Comparison of ENCODE assay signal across 1 cellular context in the genomic region with DNA sequence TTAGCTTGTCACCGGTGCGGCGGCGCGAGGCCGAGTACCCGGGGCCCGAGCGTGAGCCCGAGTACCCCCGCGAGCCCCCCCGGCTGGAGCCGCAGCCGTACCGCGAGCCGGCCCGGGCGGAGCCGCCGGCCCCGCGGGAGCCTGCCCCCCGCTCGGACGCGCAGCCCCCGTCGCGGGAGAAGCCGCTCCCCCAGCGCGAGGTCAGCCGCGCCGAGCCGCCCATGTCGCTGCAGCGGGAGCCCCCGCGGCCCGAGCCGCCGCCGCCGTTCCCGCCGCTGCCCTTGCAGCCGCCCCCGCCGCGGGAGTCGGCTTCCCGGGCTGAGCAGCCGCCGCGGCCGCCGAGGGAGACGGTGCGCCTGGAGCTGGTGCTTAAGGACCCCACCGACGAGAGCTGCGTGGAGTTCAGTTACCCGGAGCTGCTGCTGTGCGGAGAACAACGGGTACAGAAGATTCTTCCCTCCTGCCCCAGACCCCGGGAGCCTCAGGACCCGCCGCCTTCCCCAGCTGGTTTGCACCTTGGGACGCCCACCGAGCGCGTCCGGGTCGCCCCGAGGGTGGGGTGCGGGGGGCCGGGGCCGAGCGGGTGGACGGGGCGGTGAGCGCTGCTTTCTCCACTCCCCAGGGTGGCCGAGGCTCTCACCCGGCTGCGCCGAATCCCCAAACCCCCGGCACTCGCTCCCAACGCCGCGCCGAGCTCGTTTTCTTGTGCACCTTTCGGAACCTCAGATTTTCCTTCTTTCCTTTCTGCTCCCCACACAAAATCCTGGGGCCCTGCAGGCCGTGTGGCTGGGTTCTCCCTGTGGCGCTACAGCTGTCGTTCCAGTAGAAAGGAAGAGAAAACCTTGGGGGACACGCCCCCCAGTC.
TF ChIP-seq lines count a peak whose summit lies in the region.

No MANE protein-coding gene starts in this region.

TF ChIP-seq in K562, 482 proteins besides CTCF, POLR2A, EP300 and RAD21 (continued from another document and continues in another):
- TF ChIP-seq, protein P1, sequence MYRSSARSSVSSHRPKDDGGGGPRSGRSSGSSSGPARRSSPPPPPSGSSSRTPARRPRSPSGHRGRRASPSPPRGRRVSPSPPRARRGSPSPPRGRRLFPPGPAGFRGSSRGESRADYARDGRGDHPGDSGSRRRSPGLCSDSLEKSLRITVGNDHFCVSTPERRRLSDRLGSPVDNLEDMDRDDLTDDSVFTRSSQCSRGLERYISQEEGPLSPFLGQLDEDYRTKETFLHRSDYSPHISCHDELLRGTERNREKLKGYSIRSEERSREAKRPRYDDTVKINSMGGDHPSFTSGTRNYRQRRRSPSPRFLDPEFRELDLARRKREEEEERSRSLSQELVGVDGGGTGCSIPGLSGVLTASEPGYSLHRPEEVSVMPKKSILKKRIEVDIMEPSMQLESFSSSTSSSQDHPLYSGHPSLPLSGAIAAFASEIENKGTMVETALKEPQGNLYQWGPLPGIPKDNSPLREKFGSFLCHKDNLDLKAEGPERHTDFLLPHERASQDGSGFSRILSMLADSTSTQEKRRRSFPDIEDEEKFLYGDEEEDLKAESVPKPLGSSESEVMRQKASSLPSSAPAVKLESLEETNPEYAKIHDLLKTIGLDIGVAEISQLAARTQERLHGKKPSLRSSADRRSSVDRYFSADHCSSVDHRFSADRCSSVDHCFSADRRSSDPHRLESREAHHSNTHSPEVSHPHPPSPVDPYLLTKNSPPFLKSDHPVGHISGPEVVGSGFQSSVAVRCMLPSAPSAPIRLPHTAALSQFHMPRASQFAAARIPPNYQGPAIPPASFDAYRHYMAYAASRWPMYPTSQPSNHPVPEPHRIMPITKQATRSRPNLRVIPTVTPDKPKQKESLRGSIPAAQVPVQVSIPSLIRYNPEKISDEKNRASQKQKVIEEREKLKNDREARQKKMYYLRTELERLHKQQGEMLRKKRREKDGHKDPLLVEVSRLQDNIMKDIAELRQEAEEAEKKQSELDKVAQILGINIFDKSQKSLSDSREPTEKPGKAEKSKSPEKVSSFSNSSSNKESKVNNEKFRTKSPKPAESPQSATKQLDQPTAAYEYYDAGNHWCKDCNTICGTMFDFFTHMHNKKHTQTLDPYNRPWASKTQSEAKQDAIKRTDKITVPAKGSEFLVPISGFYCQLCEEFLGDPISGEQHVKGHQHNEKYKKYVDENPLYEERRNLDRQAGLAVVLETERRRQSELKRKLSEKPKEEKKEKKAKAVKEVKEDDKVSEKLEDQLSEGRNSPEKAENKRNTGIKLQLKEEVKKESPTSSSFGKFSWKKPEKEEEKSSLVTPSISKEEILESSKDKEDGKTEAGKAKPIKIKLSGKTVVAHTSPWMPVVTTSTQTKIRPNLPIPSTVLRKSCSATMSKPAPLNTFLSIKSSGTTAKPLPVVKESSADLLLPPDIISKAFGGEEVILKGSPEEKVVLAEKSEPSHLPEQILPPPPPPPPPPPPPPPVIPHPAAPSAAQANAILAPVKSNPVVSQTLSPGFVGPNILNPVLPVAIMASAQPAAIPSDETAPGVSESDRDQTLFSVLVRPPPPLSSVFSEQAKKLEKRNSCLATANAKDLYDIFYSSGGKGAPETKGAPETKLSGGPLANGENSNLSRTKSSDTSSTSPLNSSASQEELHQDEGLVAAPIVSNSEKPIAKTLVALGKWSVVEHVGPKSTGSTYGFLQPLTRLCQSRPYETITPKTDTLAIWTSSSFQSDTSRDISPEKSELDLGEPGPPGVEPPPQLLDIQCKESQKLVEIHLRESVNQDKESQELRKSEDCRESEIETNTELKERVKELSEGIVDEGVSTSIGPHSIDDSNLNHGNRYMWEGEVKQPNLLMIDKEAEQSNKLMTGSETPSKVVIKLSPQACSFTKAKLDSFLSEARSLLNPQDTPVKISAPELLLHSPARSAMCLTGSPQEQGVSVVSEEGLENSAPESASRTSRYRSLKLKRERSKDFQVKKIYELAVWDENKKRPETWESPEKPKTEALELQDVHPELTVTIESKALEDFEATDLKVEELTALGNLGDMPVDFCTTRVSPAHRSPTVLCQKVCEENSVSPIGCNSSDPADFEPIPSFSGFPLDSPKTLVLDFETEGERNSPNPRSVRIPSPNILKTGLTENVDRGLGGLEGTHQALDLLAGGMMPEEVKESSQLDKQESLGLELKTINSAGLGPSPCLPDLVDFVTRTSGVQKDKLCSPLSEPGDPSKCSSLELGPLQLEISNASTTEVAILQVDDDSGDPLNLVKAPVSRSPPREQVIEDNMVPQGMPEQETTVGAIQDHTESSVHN (IDR thresholded peaks at IDR 0.05; ENCODE audit: borderline replicate concordance in 1 of 2, low read depth in 1 of 2) = no peak
- no peak for TF ChIP-seq ZNF23 (CRISPR knock-in tag; IDR thresholded peaks at IDR 0.05)
- TF ChIP-seq GTF2F1 (IDR thresholded peaks at IDR 0.05; ENCODE audit: low read depth, low read length) = no peak
- TF ChIP-seq, protein P2, sequence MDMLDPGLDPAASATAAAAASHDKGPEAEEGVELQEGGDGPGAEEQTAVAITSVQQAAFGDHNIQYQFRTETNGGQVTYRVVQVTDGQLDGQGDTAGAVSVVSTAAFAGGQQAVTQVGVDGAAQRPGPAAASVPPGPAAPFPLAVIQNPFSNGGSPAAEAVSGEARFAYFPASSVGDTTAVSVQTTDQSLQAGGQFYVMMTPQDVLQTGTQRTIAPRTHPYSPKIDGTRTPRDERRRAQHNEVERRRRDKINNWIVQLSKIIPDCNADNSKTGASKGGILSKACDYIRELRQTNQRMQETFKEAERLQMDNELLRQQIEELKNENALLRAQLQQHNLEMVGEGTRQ (CRISPR knock-in tag; IDR thresholded peaks at IDR 0.05) = no peak
- TF ChIP-seq, protein P3, sequence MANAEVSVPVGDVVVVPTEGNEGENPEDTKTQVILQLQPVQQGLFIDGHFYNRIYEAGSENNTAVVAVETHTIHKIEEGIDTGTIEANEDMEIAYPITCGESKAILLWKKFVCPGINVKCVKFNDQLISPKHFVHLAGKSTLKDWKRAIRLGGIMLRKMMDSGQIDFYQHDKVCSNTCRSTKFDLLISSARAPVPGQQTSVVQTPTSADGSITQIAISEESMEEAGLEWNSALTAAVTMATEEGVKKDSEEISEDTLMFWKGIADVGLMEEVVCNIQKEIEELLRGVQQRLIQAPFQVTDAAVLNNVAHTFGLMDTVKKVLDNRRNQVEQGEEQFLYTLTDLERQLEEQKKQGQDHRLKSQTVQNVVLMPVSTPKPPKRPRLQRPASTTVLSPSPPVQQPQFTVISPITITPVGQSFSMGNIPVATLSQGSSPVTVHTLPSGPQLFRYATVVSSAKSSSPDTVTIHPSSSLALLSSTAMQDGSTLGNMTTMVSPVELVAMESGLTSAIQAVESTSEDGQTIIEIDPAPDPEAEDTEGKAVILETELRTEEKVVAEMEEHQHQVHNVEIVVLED (CRISPR knock-in tag; IDR thresholded peaks at IDR 0.05) = no peak
- TF ChIP-seq MAFK (IDR thresholded peaks at IDR 0.05; ENCODE audit: low read length) = no peak
- TF ChIP-seq SNIP1 (IDR thresholded peaks at IDR 0.05; ENCODE audit: low read depth) = no peak
- 0 out of 2 replicates have a peak, but pooled peaks have one; percentile 27 for TF ChIP-seq GABPB1 (CRISPR knock-in tag; IDR thresholded peaks at IDR 0.05)
- TF ChIP-seq, protein P4, sequence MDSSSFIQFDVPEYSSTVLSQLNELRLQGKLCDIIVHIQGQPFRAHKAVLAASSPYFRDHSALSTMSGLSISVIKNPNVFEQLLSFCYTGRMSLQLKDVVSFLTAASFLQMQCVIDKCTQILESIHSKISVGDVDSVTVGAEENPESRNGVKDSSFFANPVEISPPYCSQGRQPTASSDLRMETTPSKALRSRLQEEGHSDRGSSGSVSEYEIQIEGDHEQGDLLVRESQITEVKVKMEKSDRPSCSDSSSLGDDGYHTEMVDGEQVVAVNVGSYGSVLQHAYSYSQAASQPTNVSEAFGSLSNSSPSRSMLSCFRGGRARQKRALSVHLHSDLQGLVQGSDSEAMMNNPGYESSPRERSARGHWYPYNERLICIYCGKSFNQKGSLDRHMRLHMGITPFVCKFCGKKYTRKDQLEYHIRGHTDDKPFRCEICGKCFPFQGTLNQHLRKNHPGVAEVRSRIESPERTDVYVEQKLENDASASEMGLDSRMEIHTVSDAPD (CRISPR knock-in tag; IDR thresholded peaks at IDR 0.05) = no peak
- peak; percentile 97 for TF ChIP-seq RBBP5 (IDR thresholded peaks at IDR 0.05; ENCODE audit: borderline replicate concordance, insufficient read depth, low read length, poor library complexity, severe bottlenecking)
- TF ChIP-seq KHSRP (IDR thresholded peaks at IDR 0.05) = no peak
- TF ChIP-seq ILF3 (IDR thresholded peaks at IDR 0.05; ENCODE audit: borderline replicate concordance) = no peak
- 0 out of 2 replicates have a peak, but pooled peaks have one; percentile 54 for TF ChIP-seq PHB (CRISPR knock-in tag; IDR thresholded peaks at IDR 0.05)
- TF ChIP-seq CREBBP (IDR thresholded peaks at IDR 0.05; ENCODE audit: low read depth, low read length) = no peak
- TF ChIP-seq ZNF41 (CRISPR knock-in tag; conservative IDR thresholded peaks at IDR 0.05) = no peak
- TF ChIP-seq GATAD2A (IDR thresholded peaks at IDR 0.05) = no peak
- no peak for TF ChIP-seq CHD4 (IDR thresholded peaks at IDR 0.05; ENCODE audit: insufficient read depth, insufficient replicate concordance, low read depth, low read length, poor library complexity, severe bottlenecking)
- peak; percentile 33 for TF ChIP-seq KDM5B (IDR thresholded peaks at IDR 0.05; ENCODE audit: insufficient replicate concordance, low read depth, low read length)
- no peak for TF ChIP-seq PTTG1 (tag; IDR thresholded peaks at IDR 0.05; ENCODE audit: low read depth)
- no peak for TF ChIP-seq ZNF778 (CRISPR knock-in tag; IDR thresholded peaks at IDR 0.05)
- TF ChIP-seq, protein P5, sequence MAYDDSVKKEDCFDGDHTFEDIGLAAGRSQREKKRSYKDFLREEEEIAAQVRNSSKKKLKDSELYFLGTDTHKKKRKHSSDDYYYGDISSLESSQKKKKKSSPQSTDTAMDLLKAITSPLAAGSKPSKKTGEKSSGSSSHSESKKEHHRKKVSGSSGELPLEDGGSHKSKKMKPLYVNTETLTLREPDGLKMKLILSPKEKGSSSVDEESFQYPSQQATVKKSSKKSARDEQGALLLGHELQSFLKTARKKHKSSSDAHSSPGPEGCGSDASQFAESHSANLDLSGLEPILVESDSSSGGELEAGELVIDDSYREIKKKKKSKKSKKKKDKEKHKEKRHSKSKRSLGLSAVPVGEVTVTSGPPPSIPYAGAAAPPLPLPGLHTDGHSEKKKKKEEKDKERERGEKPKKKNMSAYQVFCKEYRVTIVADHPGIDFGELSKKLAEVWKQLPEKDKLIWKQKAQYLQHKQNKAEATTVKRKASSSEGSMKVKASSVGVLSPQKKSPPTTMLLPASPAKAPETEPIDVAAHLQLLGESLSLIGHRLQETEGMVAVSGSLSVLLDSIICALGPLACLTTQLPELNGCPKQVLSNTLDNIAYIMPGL (CRISPR knock-in tag; IDR thresholded peaks at IDR 0.05) = no peak; the same call in 1 of the 2 replicates
- 0 out of 2 replicates have a peak, but pooled peaks have one; percentile 2 for TF ChIP-seq CBX5 (IDR thresholded peaks at IDR 0.05; ENCODE audit: borderline replicate concordance, low read depth)
- TF ChIP-seq, protein P6, sequence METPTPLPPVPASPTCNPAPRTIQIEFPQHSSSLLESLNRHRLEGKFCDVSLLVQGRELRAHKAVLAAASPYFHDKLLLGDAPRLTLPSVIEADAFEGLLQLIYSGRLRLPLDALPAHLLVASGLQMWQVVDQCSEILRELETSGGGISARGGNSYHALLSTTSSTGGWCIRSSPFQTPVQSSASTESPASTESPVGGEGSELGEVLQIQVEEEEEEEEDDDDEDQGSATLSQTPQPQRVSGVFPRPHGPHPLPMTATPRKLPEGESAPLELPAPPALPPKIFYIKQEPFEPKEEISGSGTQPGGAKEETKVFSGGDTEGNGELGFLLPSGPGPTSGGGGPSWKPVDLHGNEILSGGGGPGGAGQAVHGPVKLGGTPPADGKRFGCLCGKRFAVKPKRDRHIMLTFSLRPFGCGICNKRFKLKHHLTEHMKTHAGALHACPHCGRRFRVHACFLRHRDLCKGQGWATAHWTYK (CRISPR knock-in tag; IDR thresholded peaks at IDR 0.05) = 0 out of 2 replicates have a peak, but pooled peaks have one; percentile 4
- TF ChIP-seq BCL6 (CRISPR knock-in tag; IDR thresholded peaks at IDR 0.05) = no peak
- TF ChIP-seq MYBL2 (IDR thresholded peaks at IDR 0.05; ENCODE audit: low read depth) = no peak
- no peak for TF ChIP-seq MYBL2 (CRISPR knock-in tag; IDR thresholded peaks at IDR 0.05; ENCODE audit: borderline replicate concordance)
- TF ChIP-seq, protein P7, sequence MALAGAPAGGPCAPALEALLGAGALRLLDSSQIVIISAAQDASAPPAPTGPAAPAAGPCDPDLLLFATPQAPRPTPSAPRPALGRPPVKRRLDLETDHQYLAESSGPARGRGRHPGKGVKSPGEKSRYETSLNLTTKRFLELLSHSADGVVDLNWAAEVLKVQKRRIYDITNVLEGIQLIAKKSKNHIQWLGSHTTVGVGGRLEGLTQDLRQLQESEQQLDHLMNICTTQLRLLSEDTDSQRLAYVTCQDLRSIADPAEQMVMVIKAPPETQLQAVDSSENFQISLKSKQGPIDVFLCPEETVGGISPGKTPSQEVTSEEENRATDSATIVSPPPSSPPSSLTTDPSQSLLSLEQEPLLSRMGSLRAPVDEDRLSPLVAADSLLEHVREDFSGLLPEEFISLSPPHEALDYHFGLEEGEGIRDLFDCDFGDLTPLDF (CRISPR knock-in tag; IDR thresholded peaks at IDR 0.05) = no peak
- TF ChIP-seq ZFX (CRISPR knock-in tag; IDR thresholded peaks at IDR 0.05) = peak; percentile 28; the same call in 1 of the 2 replicates
- TF ChIP-seq, protein P8, sequence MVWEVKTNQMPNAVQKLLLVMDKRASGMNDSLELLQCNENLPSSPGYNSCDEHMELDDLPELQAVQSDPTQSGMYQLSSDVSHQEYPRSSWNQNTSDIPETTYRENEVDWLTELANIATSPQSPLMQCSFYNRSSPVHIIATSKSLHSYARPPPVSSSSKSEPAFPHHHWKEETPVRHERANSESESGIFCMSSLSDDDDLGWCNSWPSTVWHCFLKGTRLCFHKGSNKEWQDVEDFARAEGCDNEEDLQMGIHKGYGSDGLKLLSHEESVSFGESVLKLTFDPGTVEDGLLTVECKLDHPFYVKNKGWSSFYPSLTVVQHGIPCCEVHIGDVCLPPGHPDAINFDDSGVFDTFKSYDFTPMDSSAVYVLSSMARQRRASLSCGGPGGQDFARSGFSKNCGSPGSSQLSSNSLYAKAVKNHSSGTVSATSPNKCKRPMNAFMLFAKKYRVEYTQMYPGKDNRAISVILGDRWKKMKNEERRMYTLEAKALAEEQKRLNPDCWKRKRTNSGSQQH (CRISPR knock-in tag; IDR thresholded peaks at IDR 0.05) = no peak
- TF ChIP-seq TBP (optimal IDR thresholded peaks at IDR 0.05; ENCODE audit: low read depth, low read length) = no peak
- TF ChIP-seq ZNF224 (CRISPR knock-in tag; IDR thresholded peaks at IDR 0.05) = 0 out of 2 replicates have a peak, but pooled peaks have one; percentile 50
- no peak for TF ChIP-seq ZEB2 (IDR thresholded peaks at IDR 0.05)
- TF ChIP-seq BCOR (IDR thresholded peaks at IDR 0.05) = no peak
- TF ChIP-seq POLR2B (IDR thresholded peaks at IDR 0.05; ENCODE audit: low read depth, partially characterized antibody) = no peak
- peak; percentile 4; the same call in 1 of the 2 replicates for TF ChIP-seq TARDBP (IDR thresholded peaks at IDR 0.05)
- no peak for TF ChIP-seq GTF2E2 (tag; IDR thresholded peaks at IDR 0.05)
- TF ChIP-seq ZNF121 (CRISPR knock-in tag; conservative IDR thresholded peaks at IDR 0.05) = no peak
- no peak for TF ChIP-seq CSDE1 (IDR thresholded peaks at IDR 0.05)
- no peak for TF ChIP-seq HMG20B (CRISPR knock-in tag; IDR thresholded peaks at IDR 0.05)
- TF ChIP-seq NR2F6 (CRISPR knock-in tag; IDR thresholded peaks at IDR 0.05) = no peak
